ENCODE assay signal across 25 cellular contexts in genomic region chr6:30129270-30129669, GRCh38. TPM values are rescaled to one million over a fixed set of nuclear protein-coding genes. Genes with fewer than 3 reads are reported as not detected.
"Had no signal": no experiment of that assay in that cellular context is flagged by ENCODE, and none has a peak within 500 bp of the region (broad histone marks: within the 10 kb centered on the region; RNA-seq: fewer than 3 reads in every experiment).

No MANE protein-coding gene starts in this region.

- H3K4me3 Mint-ChIP-seq: activated naive CD8-positive, alpha-beta T cell treated with anti-CD3 and anti-CD28 coated beads, Interleukin-2, amount 10 ng/mL, durations not matched to agents 7 days and 5 days; central memory CD8-positive, alpha-beta T cell; immature natural killer cell had no signal

- H3K4me3 ChIP-seq: prostate gland, skin epidermis, suprapubic skin, upper lobe of right lung had no signal

- ATAC-seq: right cardiac atrium, SK-N-SH treated with all-trans-retinoic acid at 6 μM for 48 hours had no signal

- H3K9me3 Mint-ChIP-seq: activated naive CD8-positive, alpha-beta T cell treated with anti-CD3 and anti-CD28 coated beads, Interleukin-2, amount 10 ng/mL, durations not matched to agents 7 days and 5 days; central memory CD8-positive, alpha-beta T cell; immature natural killer cell had no signal

- DNase-seq: activated CD4-positive, alpha-beta T cell treated with anti-CD3 and anti-CD28 coated beads for 1 hour; activated gamma-delta T cell; activated naive CD8-positive, alpha-beta T cell treated with anti-CD3 and anti-CD28 coated beads, Interleukin-2, amount 10 ng/mL, durations not matched to agents 7 days and 5 days; anterior cingulate cortex; brain microvascular endothelial cell; effector CD8-positive, alpha-beta T cell; head of caudate nucleus; immature natural killer cell; right cardiac atrium; stimulated activated CD4-positive, alpha-beta T cell treated with anti-CD3 and anti-CD28 coated beads, Interleukin-4, amount 100 ng/mL, for 24 hours; stimulated activated naive CD4-positive, alpha-beta T cell treated with Interleukin-2 at 50 U/mL for 16 hours; T-helper 1 cell; T1000; upper lobe of right lung had no signal

- H3K9me3 ChIP-seq: prostate gland, suprapubic skin, upper lobe of right lung had no signal

- FAIRE-seq: frontal cortex had no signal

- H3K36me3 ChIP-seq: brain microvascular endothelial cell, prostate gland, suprapubic skin, upper lobe of right lung had no signal

- H3K27ac ChIP-seq: brain microvascular endothelial cell, prostate gland, skin epidermis, suprapubic skin, upper lobe of right lung had no signal

- H3K36me3 Mint-ChIP-seq: activated naive CD8-positive, alpha-beta T cell treated with anti-CD3 and anti-CD28 coated beads, Interleukin-2, amount 10 ng/mL, durations not matched to agents 7 days and 5 days had no signal

- H3K27ac Mint-ChIP-seq: activated naive CD8-positive, alpha-beta T cell treated with anti-CD3 and anti-CD28 coated beads, Interleukin-2, amount 10 ng/mL, durations not matched to agents 7 days and 5 days; immature natural killer cell had no signal

- H3K4me1 ChIP-seq: prostate gland had no signal

RNA-seq across cellular contexts. Expression of gene TRIM40, which starts 6.7 kb away (rescaled TPM):
- total RNA-seq: activated naive CD8-positive, alpha-beta T cell treated with anti-CD3 and anti-CD28 coated beads, Interleukin-2, amount 10 ng/mL, durations not matched to agents 7 days and 5 days; fibroblast of lung; frontal cortex; lower leg skin; myocyte; omental fat pad; prostate gland; right cardiac atrium; suprapubic skin; upper lobe of right lung had no signal
- polyA plus RNA-seq: fibroblast of lung, immature natural killer cell, neural cell, right cardiac atrium had no signal

RNA-seq across cellular contexts. Expression of gene TRIM31, which starts 16.4 kb away (rescaled TPM):
- total RNA-seq: activated naive CD8-positive, alpha-beta T cell treated with anti-CD3 and anti-CD28 coated beads, Interleukin-2, amount 10 ng/mL, durations not matched to agents 7 days and 5 days; fibroblast of lung; frontal cortex; myocyte; omental fat pad; right cardiac atrium had no signal
- polyA plus RNA-seq: fibroblast of lung, immature natural killer cell, neural cell, right cardiac atrium had no signal

RNA-seq across cellular contexts. Expression of gene TRIM10, which starts 31.7 kb away (rescaled TPM):
- total RNA-seq: activated naive CD8-positive, alpha-beta T cell treated with anti-CD3 and anti-CD28 coated beads, Interleukin-2, amount 10 ng/mL, durations not matched to agents 7 days and 5 days; fibroblast of lung; myocyte; prostate gland; right cardiac atrium; upper lobe of right lung had no signal
- polyA plus RNA-seq: fibroblast of lung, immature natural killer cell, neural cell, right cardiac atrium had no signal

RNA-seq across cellular contexts. Expression of gene TRIM15, which starts 34.1 kb away (rescaled TPM):
- total RNA-seq: activated naive CD8-positive, alpha-beta T cell treated with anti-CD3 and anti-CD28 coated beads, Interleukin-2, amount 10 ng/mL, durations not matched to agents 7 days and 5 days; fibroblast of lung; frontal cortex; myocyte; omental fat pad; prostate gland; right cardiac atrium; upper lobe of right lung had no signal
- polyA plus RNA-seq: fibroblast of lung, immature natural killer cell, neural cell, right cardiac atrium had no signal

RNA-seq across cellular contexts. Expression of gene RNF39, which starts 53.7 kb away (rescaled TPM):
- total RNA-seq: activated naive CD8-positive, alpha-beta T cell treated with anti-CD3 and anti-CD28 coated beads, Interleukin-2, amount 10 ng/mL, durations not matched to agents 7 days and 5 days; fibroblast of lung; frontal cortex; myocyte; right cardiac atrium had no signal
- polyA plus RNA-seq: fibroblast of lung, immature natural killer cell, neural cell, right cardiac atrium had no signal
